Comparison of ENCODE assay signal across 7 cellular contexts in genomic region chr16:67834242-67834614, GRCh38. TPM values are rescaled to one million over a fixed set of nuclear protein-coding genes. Genes with fewer than 3 reads are reported as not detected.
A peak's percentile ranks its signal among the peaks of the same experiment; 100 is the strongest.
DNase-seq lines count a peak whose midpoint lies in the region; ATAC-seq, FAIRE-seq and TF ChIP-seq lines count a peak whose summit lies in the region.

No MANE protein-coding gene starts in this region.

- H3K4me1 ChIP-seq in HUES64 (ENCODE audit: insufficient read depth, low read length) (no peaks in the 10 kb centered on the region), keratinocyte (ENCODE audit: control insufficient read depth, extremely low read depth, insufficient read depth, low read length) (peaks cover 14% of the 10 kb centered on the region), stomach (peaks cover 15 to 21% (median 19%) of the 10 kb centered on the region in 4 donors)

- peak overlapping the region; percentile 95 for H2AFZ ChIP-seq in keratinocyte (ENCODE audit: control insufficient read depth, low read length)

- H3K9ac ChIP-seq in HUES64 (ENCODE audit: low read depth, low read length) (peak overlapping the region; percentile 86), keratinocyte (ENCODE audit: control insufficient read depth, extremely low read depth, insufficient read depth, low read length) (peak overlapping the region; percentile 93)

- TF ChIP-seq CTCF in keratinocyte (optimal IDR thresholded peaks at IDR 0.05 in 1 of 3, IDR thresholded peaks at IDR 0.05 in 1 of 3, conservative IDR thresholded peaks at IDR 0.05 in 1 of 3; ENCODE audit: extremely low read depth in 1 of 3, insufficient read depth in 2 of 3, low read length in 3 of 3) (no peak), stomach (IDR thresholded peaks at IDR 0.05) (no peak)

- peak overlapping the region; percentile 99 for H3K4me2 ChIP-seq in keratinocyte (ENCODE audit: control insufficient read depth, extremely low read depth, insufficient read depth, low read depth, low read length)

- peaks cover 9% of the 10 kb centered on the region for H3K36me3 Mint-ChIP-seq in activated T-helper 2 cell treated with anti-CD3 and anti-CD28 coated beads, Interferon-gamma antibody, Interleukin-2, Interleukin-4, amounts not matched to agents 10 μg/mL and 5 μg/mL and 100 μg/mL, durations not matched to agents 14 hours and 24 hours and 36 hours (ENCODE audit: low read depth)

- no peak for TF ChIP-seq POLR2A in stomach (IDR thresholded peaks at IDR 0.05)

- H3K36me3 ChIP-seq in HUES64 (ENCODE audit: insufficient read depth, low read length) (peaks cover 28% of the 10 kb centered on the region), keratinocyte (ENCODE audit: control insufficient read depth in 2 of 2, extremely low read depth in 1 of 2, insufficient read depth in 2 of 2, low read length in 2 of 2) (peaks cover 27 to 28% of the 10 kb centered on the region in 2 experiments), stomach (peaks cover 26 to 31% (median 30%) of the 10 kb centered on the region in 4 donors)

- WGBS in HUES64, result 90% methylated on average over 10 of the region's 10 CpGs
- 69 to 85% (median 81%) methylated on average over 10 of the region's 10 CpGs for WGBS in stomach, 5 donors

- H3K27ac ChIP-seq in HUES64 (ENCODE audit: low read depth, low read length) (no peak overlapping the region), keratinocyte (ENCODE audit: control insufficient read depth, insufficient read depth, low read length) (no peak overlapping the region), stomach (peak overlapping the region in 3 of 5 donors; percentile 52 to 86 (median 83))

- dilution Hi-C loops in keratinocyte (cut with MboI; ENCODE audit: extremely low pct_ligation_motif_present, low sequenced_read_pairs), result no loop called here

- intact Hi-C loops in activated T-helper 2 cell treated with anti-CD3 and anti-CD28 coated beads, Interferon-gamma antibody, Interleukin-2, Interleukin-4, amounts not matched to agents 10 μg/mL and 5 μg/mL and 100 μg/mL, durations not matched to agents 14 hours and 24 hours and 36 hours (cut with micrococcal nuclease), result no loop called here
- intact Hi-C loops in stomach (cut with DNase I; ENCODE audit: low total_unique reads), result no loop called here

- no peak overlapping the region for H3K27ac Mint-ChIP-seq in activated T-helper 2 cell treated with anti-CD3 and anti-CD28 coated beads, Interferon-gamma antibody, Interleukin-2, Interleukin-4, amounts not matched to agents 10 μg/mL and 5 μg/mL and 100 μg/mL, durations not matched to agents 14 hours and 24 hours and 36 hours

- DNase-seq in activated T-helper 2 cell treated with anti-CD3 and anti-CD28 coated beads, Interferon-gamma antibody, Interleukin-2, Interleukin-4, amounts not matched to agents 10 μg/mL and 5 μg/mL and 100 μg/mL, durations not matched to agents 14 hours and 24 hours and 36 hours (ENCODE audit: low spot score), result no peak
- DNase-seq in keratinocyte (ENCODE audit: low read depth, low spot score) (no peak), stomach (no peak), HuH-7.5 (ENCODE audit: low spot score) (no peak)

- no peaks in the 10 kb centered on the region for H3K27me3 Mint-ChIP-seq in activated T-helper 2 cell treated with anti-CD3 and anti-CD28 coated beads, Interferon-gamma antibody, Interleukin-2, Interleukin-4, amounts not matched to agents 10 μg/mL and 5 μg/mL and 100 μg/mL, durations not matched to agents 14 hours and 24 hours and 36 hours (ENCODE audit: low read depth)

- TF ChIP-seq EP300 in stomach (IDR thresholded peaks at IDR 0.05), result no peak

- no peaks in the 10 kb centered on the region for H3K27me3 ChIP-seq in HUES64 (ENCODE audit: insufficient read depth, low read length)
- no peaks in the 10 kb centered on the region for H3K27me3 ChIP-seq in keratinocyte (ENCODE audit: control insufficient read depth, extremely low read depth, insufficient read depth, low read length)
- no peaks in the 10 kb centered on the region for H3K27me3 ChIP-seq in stomach

- peaks cover 8% of the 10 kb centered on the region for H3K79me2 ChIP-seq in keratinocyte (ENCODE audit: control insufficient read depth, insufficient read depth, low read length)

- H3K9me3 ChIP-seq in HUES64 (ENCODE audit: insufficient read depth, low read depth, low read length) (no peaks in the 10 kb centered on the region), keratinocyte (ENCODE audit: control insufficient read depth, low read depth, low read length) (no peaks in the 10 kb centered on the region), stomach (no peaks in the 10 kb centered on the region)

- FAIRE-seq in keratinocyte (lab: Jason Lieb, UNC), result no peak

- ATAC-seq in GM21367 (IDR thresholded peaks at IDR 0.05; ENCODE audit: unreplicated experiment) (no peak), HG03378 (IDR thresholded peaks at IDR 0.05; ENCODE audit: unreplicated experiment) (no peak)

- peak overlapping the region; percentile 97 for H3K4me3 Mint-ChIP-seq in activated T-helper 2 cell treated with anti-CD3 and anti-CD28 coated beads, Interferon-gamma antibody, Interleukin-2, Interleukin-4, amounts not matched to agents 10 μg/mL and 5 μg/mL and 100 μg/mL, durations not matched to agents 14 hours and 24 hours and 36 hours (ENCODE audit: low read depth)

- H3K9me1 ChIP-seq in keratinocyte (ENCODE audit: control insufficient read depth, extremely low read depth, insufficient read depth, low read length), result no peaks in the 10 kb centered on the region

- H4K20me1 ChIP-seq in keratinocyte (ENCODE audit: control insufficient read depth, extremely low read depth, insufficient read depth, low read length), result no peaks in the 10 kb centered on the region

- H3K9me3 Mint-ChIP-seq in activated T-helper 2 cell treated with anti-CD3 and anti-CD28 coated beads, Interferon-gamma antibody, Interleukin-2, Interleukin-4, amounts not matched to agents 10 μg/mL and 5 μg/mL and 100 μg/mL, durations not matched to agents 14 hours and 24 hours and 36 hours, result no peaks in the 10 kb centered on the region

- peaks cover 11% of the 10 kb centered on the region for H3K4me1 Mint-ChIP-seq in activated T-helper 2 cell treated with anti-CD3 and anti-CD28 coated beads, Interferon-gamma antibody, Interleukin-2, Interleukin-4, amounts not matched to agents 10 μg/mL and 5 μg/mL and 100 μg/mL, durations not matched to agents 14 hours and 24 hours and 36 hours (ENCODE audit: low read depth)

- peak overlapping the region; percentile 72 for H3K4me3 ChIP-seq in HUES64 (ENCODE audit: low read length)
- H3K4me3 ChIP-seq in keratinocyte (ENCODE audit: control insufficient read depth in 2 of 3, extremely low read depth in 1 of 3, insufficient read depth in 2 of 3, low read depth in 1 of 3, low read length in 3 of 3), result peak overlapping the region in 2 of 3 experiments; percentile 84 to 88
- H3K4me3 ChIP-seq in stomach, result peak overlapping the region; percentile 85 to 92 (median 90)

RNA-seq across cellular contexts. Expression of gene THAP11, which starts 7.9 kb away (rescaled TPM):
- polyA plus RNA-seq in HUES64 (2013, experiment 1 of 2), result 32.9 TPM
- polyA plus RNA-seq in HUES64 (2013, experiment 2 of 2), result 34.4 TPM
- 43.0 and 45.1 TPM in 2 replicates for total RNA-seq in activated T-helper 2 cell treated with anti-CD3 and anti-CD28 coated beads, Interferon-gamma antibody, Interleukin-2, Interleukin-4, amounts not matched to agents 10 μg/mL and 5 μg/mL and 100 μg/mL, durations not matched to agents 14 hours and 24 hours and 36 hours
- 9.2 to 13.1 TPM (median 11.8 TPM) in 3 replicates for polyA plus RNA-seq in keratinocyte
- polyA plus RNA-seq in keratinocyte (2011; ENCODE audit: low read depth), result 4.0 TPM
- 8.5 and 8.9 TPM in 2 replicates for polyA plus RNA-seq in keratinocyte (2011; cell fraction: cytosol; rRNA removed)
- 4.4 TPM in 2 replicates for polyA plus RNA-seq in keratinocyte (2011; cell fraction: nucleus; rRNA removed)
- 11.6 and 13.9 TPM in 2 replicates for polyA plus RNA-seq in keratinocyte (2012; ENCODE audit: low replicate concordance)
- 7.9 to 10.2 TPM (median 7.9 TPM) in 3 replicates for polyA minus RNA-seq in keratinocyte
- polyA minus RNA-seq in keratinocyte (2011; cell fraction: cytosol; rRNA and poly(A)+ RNA removed), result 14.6 TPM
- 1.7 and 3.3 TPM in 2 replicates for polyA minus RNA-seq in keratinocyte (2011; cell fraction: nucleus; rRNA and poly(A)+ RNA removed)
- total RNA-seq in stomach, result 100 to 1,000 TPM in 1 of 5 donors, 10 to 100 TPM in 4; 12.5 to 109 (median 53.9) TPM
- 10 to 100 TPM; 15.8 to 25.7 (median 18.7) TPM for polyA plus RNA-seq in stomach

RNA-seq across cellular contexts. Expression of gene NUTF2, which starts 12.5 kb away (rescaled TPM):
- 242 TPM for polyA plus RNA-seq in HUES64 (2013, experiment 1 of 2)
- 239 TPM for polyA plus RNA-seq in HUES64 (2013, experiment 2 of 2)
- total RNA-seq in activated T-helper 2 cell treated with anti-CD3 and anti-CD28 coated beads, Interferon-gamma antibody, Interleukin-2, Interleukin-4, amounts not matched to agents 10 μg/mL and 5 μg/mL and 100 μg/mL, durations not matched to agents 14 hours and 24 hours and 36 hours, result 165 and 177 TPM in 2 replicates
- polyA plus RNA-seq in keratinocyte, result 173 to 569 TPM (median 189 TPM) in 3 replicates
- 21.4 TPM for polyA plus RNA-seq in keratinocyte (2011; ENCODE audit: low read depth)
- 219 and 289 TPM in 2 replicates for polyA plus RNA-seq in keratinocyte (2011; cell fraction: cytosol; rRNA removed)
- 115 and 137 TPM in 2 replicates for polyA plus RNA-seq in keratinocyte (2011; cell fraction: nucleus; rRNA removed)
- 156 and 255 TPM in 2 replicates for polyA plus RNA-seq in keratinocyte (2012; ENCODE audit: low replicate concordance)
- 364 to 462 TPM (median 391 TPM) in 3 replicates for polyA minus RNA-seq in keratinocyte
- 371 TPM for polyA minus RNA-seq in keratinocyte (2011; cell fraction: cytosol; rRNA and poly(A)+ RNA removed)
- polyA minus RNA-seq in keratinocyte (2011; cell fraction: nucleus; rRNA and poly(A)+ RNA removed), result 46.3 and 66.6 TPM in 2 replicates
- 10 to 100 TPM in 4 of 5 donors, 1 to 10 TPM in 1; 9.3 to 64.7 (median 25.7) TPM for total RNA-seq in stomach
- 100 to 1,000 TPM in 2 of 3 donors, 10 to 100 TPM in 1; 92.0 to 125 (median 112) TPM for polyA plus RNA-seq in stomach

RNA-seq across cellular contexts. Expression of gene CENPT, which starts 13.3 kb away (rescaled TPM):
- 35.3 TPM for polyA plus RNA-seq in HUES64 (2013, experiment 1 of 2)
- polyA plus RNA-seq in HUES64 (2013, experiment 2 of 2), result 31.2 TPM
- 38.6 and 50.1 TPM in 2 replicates for total RNA-seq in activated T-helper 2 cell treated with anti-CD3 and anti-CD28 coated beads, Interferon-gamma antibody, Interleukin-2, Interleukin-4, amounts not matched to agents 10 μg/mL and 5 μg/mL and 100 μg/mL, durations not matched to agents 14 hours and 24 hours and 36 hours
- 30.1 to 57.1 TPM (median 41.3 TPM) in 3 replicates for polyA plus RNA-seq in keratinocyte
- polyA plus RNA-seq in keratinocyte (2011; ENCODE audit: low read depth), result 44.8 TPM
- 17.7 and 26.9 TPM in 2 replicates for polyA plus RNA-seq in keratinocyte (2011; cell fraction: cytosol; rRNA removed)
- polyA plus RNA-seq in keratinocyte (2011; cell fraction: nucleus; rRNA removed), result 238 and 251 TPM in 2 replicates
- 32.6 and 56.1 TPM in 2 replicates for polyA plus RNA-seq in keratinocyte (2012; ENCODE audit: low replicate concordance)
- 33.9 to 38.2 TPM (median 38.0 TPM) in 3 replicates for polyA minus RNA-seq in keratinocyte
- polyA minus RNA-seq in keratinocyte (2011; cell fraction: cytosol; rRNA and poly(A)+ RNA removed), result 40.1 TPM
- 50.0 and 51.2 TPM in 2 replicates for polyA minus RNA-seq in keratinocyte (2011; cell fraction: nucleus; rRNA and poly(A)+ RNA removed)
- total RNA-seq in stomach, result 10 to 100 TPM; 27.4 to 80.7 (median 71.0) TPM
- 10 to 100 TPM; 36.8 to 64.8 (median 48.3) TPM for polyA plus RNA-seq in stomach

RNA-seq across cellular contexts. Expression of gene TSNAXIP1, which starts 27.5 kb away (rescaled TPM):
- polyA plus RNA-seq in HUES64 (2013, experiment 1 of 2), result 0.85 TPM
- polyA plus RNA-seq in HUES64 (2013, experiment 2 of 2), result 1.1 TPM
- total RNA-seq in activated T-helper 2 cell treated with anti-CD3 and anti-CD28 coated beads, Interferon-gamma antibody, Interleukin-2, Interleukin-4, amounts not matched to agents 10 μg/mL and 5 μg/mL and 100 μg/mL, durations not matched to agents 14 hours and 24 hours and 36 hours, result 0.51 and 1.0 TPM in 2 replicates
- polyA plus RNA-seq in keratinocyte (0.43 to 1.5 TPM (median 0.54 TPM) in 3 replicates), stomach (1 to 10 TPM in 1 of 3 donors, under 1 TPM in 2; 0.46 to 1.2 (median 1.00) TPM)
- polyA plus RNA-seq in keratinocyte (2011; ENCODE audit: low read depth), result 0.42 TPM
- 0.13 and 0.16 TPM in 2 replicates for polyA plus RNA-seq in keratinocyte (2011; cell fraction: cytosol; rRNA removed)
- 4.0 and 4.6 TPM in 2 replicates for polyA plus RNA-seq in keratinocyte (2011; cell fraction: nucleus; rRNA removed)
- 0.25 and 0.39 TPM in 2 replicates for polyA plus RNA-seq in keratinocyte (2012; ENCODE audit: low replicate concordance)
- 0.35 to 0.86 TPM in 2 of 3 replicates, not detected in the other for polyA minus RNA-seq in keratinocyte
- not detected for polyA minus RNA-seq in keratinocyte (2011; cell fraction: cytosol; rRNA and poly(A)+ RNA removed)
- polyA minus RNA-seq in keratinocyte (2011; cell fraction: nucleus; rRNA and poly(A)+ RNA removed), result 1.2 TPM in 1 of 2 replicates, not detected in the other
- total RNA-seq in stomach, result 10 to 100 TPM in 1 of 5 donors, 1 to 10 TPM in 2, under 1 TPM in 1, not detected in 1; 0.45 to 25.7 (median 1.7) TPM

RNA-seq across cellular contexts. Expression of gene RANBP10, which starts 27.9 kb away (rescaled TPM):
- 9.7 TPM for polyA plus RNA-seq in HUES64 (2013, experiment 1 of 2)
- 9.1 TPM for polyA plus RNA-seq in HUES64 (2013, experiment 2 of 2)
- 16.5 and 17.3 TPM in 2 replicates for total RNA-seq in activated T-helper 2 cell treated with anti-CD3 and anti-CD28 coated beads, Interferon-gamma antibody, Interleukin-2, Interleukin-4, amounts not matched to agents 10 μg/mL and 5 μg/mL and 100 μg/mL, durations not matched to agents 14 hours and 24 hours and 36 hours
- 9.3 to 9.9 TPM (median 9.5 TPM) in 3 replicates for polyA plus RNA-seq in keratinocyte
- 3.6 TPM for polyA plus RNA-seq in keratinocyte (2011; ENCODE audit: low read depth)
- polyA plus RNA-seq in keratinocyte (2011; cell fraction: cytosol; rRNA removed), result 8.7 and 9.8 TPM in 2 replicates
- polyA plus RNA-seq in keratinocyte (2011; cell fraction: nucleus; rRNA removed), result 21.9 and 24.8 TPM in 2 replicates
- polyA plus RNA-seq in keratinocyte (2012; ENCODE audit: low replicate concordance), result 9.1 and 9.4 TPM in 2 replicates
- 11.2 to 29.6 TPM (median 15.6 TPM) in 3 replicates for polyA minus RNA-seq in keratinocyte
- 5.6 TPM for polyA minus RNA-seq in keratinocyte (2011; cell fraction: cytosol; rRNA and poly(A)+ RNA removed)
- 9.1 and 14.0 TPM in 2 replicates for polyA minus RNA-seq in keratinocyte (2011; cell fraction: nucleus; rRNA and poly(A)+ RNA removed)
- 10 to 100 TPM in 3 of 5 donors, 1 to 10 TPM in 2; 7.8 to 37.3 (median 13.0) TPM for total RNA-seq in stomach
- polyA plus RNA-seq in stomach, result 1 to 10 TPM; 2.9 to 6.9 (median 4.2) TPM

Comparison
In these comparisons a context has a peak if more than half of its experiments do, and no peak if none do; other contexts are left out.
1. H3K27ac ChIP-seq: peak in stomach (3 of 5); none in HUES64 (single experiment) and keratinocyte (single experiment).
2. Peak in every context shown above with its lines, with median percentiles within 50 percentile points of each other: H3K4me3 ChIP-seq.